Comparison of ENCODE assay signal across 25 cellular contexts in genomic region chrX:130734713-130735112, GRCh38.
"Had no signal": no experiment of that assay in that cellular context is flagged by ENCODE, and none has a peak within 500 bp of the region (broad histone marks: within the 10 kb centered on the region; RNA-seq: fewer than 3 reads in every experiment).

No MANE protein-coding gene starts in this region.

- H3K36me3 Mint-ChIP-seq: stimulated activated effector memory CD8-positive, alpha-beta T cell treated with anti-CD3 and anti-CD28 coated beads, Interleukin-12 subunit alpha, Interleukin-12 subunit beta, amount 100 ng/mL, for 72 hours had no signal

- H3K27ac Mint-ChIP-seq: naive B cell; nephron; progenitor cell of endocrine pancreas; stimulated activated effector memory CD8-positive, alpha-beta T cell treated with anti-CD3 and anti-CD28 coated beads, Interleukin-12 subunit alpha, Interleukin-12 subunit beta, amount 100 ng/mL, for 72 hours had no signal

- H3K27me3 ChIP-seq: colonic mucosa, heart right ventricle, pancreas, tibial artery, upper lobe of left lung, uterus had no signal

- H3K9me3 Mint-ChIP-seq: stimulated activated effector memory CD8-positive, alpha-beta T cell treated with anti-CD3 and anti-CD28 coated beads, Interleukin-12 subunit alpha, Interleukin-12 subunit beta, amount 100 ng/mL, for 72 hours had no signal

- H3K27ac ChIP-seq: colonic mucosa, heart right ventricle, pancreas, tibial artery, upper lobe of left lung, uterus had no signal

- H3K4me3 ChIP-seq: colonic mucosa, heart right ventricle, pancreas, smooth muscle cell, tibial artery, upper lobe of left lung, uterus had no signal

- H3K36me3 ChIP-seq: colonic mucosa, heart right ventricle, pancreas, tibial artery, upper lobe of left lung, uterus had no signal

- H3K4me2 ChIP-seq: smooth muscle cell had no signal

- H3K4me3 Mint-ChIP-seq: nephron; stimulated activated effector memory CD8-positive, alpha-beta T cell treated with anti-CD3 and anti-CD28 coated beads, Interleukin-12 subunit alpha, Interleukin-12 subunit beta, amount 100 ng/mL, for 72 hours had no signal

- ATAC-seq: esophagus mucosa; heart right ventricle; left cardiac atrium; left ventricle myocardium superior; pancreas; right cardiac atrium; stimulated activated effector memory CD8-positive, alpha-beta T cell treated with anti-CD3 and anti-CD28 coated beads, Interleukin-12 subunit alpha, Interleukin-12 subunit beta, amount 100 ng/mL, for 72 hours; stimulated activated naive CD8-positive, alpha-beta T cell treated with anti-CD3 and anti-CD28 coated beads, Interleukin-15, Interleukin-2, amounts not matched to agents 100 U/mL and 50 U/mL, for 24 hours had no signal

- FAIRE-seq: endometrium, frontal cortex, islet of Langerhans had no signal

- H3K4me1 Mint-ChIP-seq: naive B cell; stimulated activated effector memory CD8-positive, alpha-beta T cell treated with anti-CD3 and anti-CD28 coated beads, Interleukin-12 subunit alpha, Interleukin-12 subunit beta, amount 100 ng/mL, for 72 hours had no signal

- H3K9me3 ChIP-seq: colonic mucosa, pancreas, uterus had no signal

- H3K27me3 Mint-ChIP-seq: naive B cell, progenitor cell of endocrine pancreas had no signal

- H3K4me1 ChIP-seq: colonic mucosa, heart right ventricle, pancreas, tibial artery, upper lobe of left lung, uterus had no signal

- DNase-seq: colonic mucosa; effector CD8-positive, alpha-beta T cell; heart right ventricle; hypothalamus; left cardiac atrium; left ventricle myocardium superior; mesendoderm; naive B cell; nucleus accumbens; pancreas; right cardiac atrium; stimulated activated CD4-positive, alpha-beta T cell treated with anti-CD3 and anti-CD28 coated beads, Interleukin-2, amount 100 ng/mL, for 48 hours; stimulated activated CD8-positive, alpha-beta memory T cell treated with anti-CD3 and anti-CD28 coated beads, Interleukin-4, amount 100 ng/mL, for 48 hours; stimulated activated naive CD8-positive, alpha-beta T cell treated with anti-CD3 and anti-CD28 coated beads, Interleukin-15, Interleukin-2, amounts not matched to agents 100 U/mL and 50 U/mL, for 24 hours; tibial artery; upper lobe of left lung; uterus had no signal
